9 cellular contexts compared by ENCODE assay signal in the genomic region with DNA sequence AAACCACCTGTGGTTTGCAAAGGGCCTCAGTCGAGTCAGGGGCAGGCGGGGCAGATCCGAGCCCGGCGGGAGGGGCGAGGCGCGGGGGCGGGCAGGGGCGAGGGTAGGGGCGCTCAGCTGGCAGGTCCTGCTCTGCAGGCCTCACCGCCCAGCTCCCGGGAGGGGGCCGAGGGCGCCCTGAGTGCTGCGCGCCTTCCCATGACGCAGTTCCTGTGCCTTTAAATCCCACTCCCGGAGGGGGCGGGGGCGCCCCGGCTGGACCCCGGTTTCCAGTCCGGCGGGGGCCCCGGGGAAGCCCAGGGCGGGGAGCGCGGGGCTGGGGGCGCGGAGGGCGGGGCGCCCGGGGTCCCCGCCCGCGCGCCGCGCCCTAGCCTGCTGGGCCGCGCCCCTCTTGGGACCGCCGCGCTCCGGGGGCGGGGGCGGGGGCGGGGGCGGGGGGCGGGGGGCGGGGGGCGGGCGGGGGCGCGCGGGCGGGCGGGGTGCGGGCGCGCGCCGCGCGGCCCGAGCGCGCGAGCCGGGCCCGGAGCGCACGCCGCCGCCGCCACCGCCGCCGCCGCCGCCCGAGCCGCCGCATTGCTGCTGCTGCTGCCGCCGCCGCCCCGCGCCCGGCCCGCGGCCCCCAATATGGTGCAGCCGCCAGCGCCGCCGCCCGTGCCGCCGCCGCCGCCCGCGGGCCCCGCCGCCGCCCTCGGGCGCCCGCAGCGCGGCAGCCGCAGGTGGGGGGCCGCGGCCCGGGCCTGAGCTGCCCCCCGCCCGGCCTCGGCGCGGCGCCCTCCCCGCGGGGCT. TPM values are rescaled to one million over a fixed set of nuclear protein-coding genes. Genes with fewer than 3 reads are reported as not detected.
A peak's percentile ranks its signal among the peaks of the same experiment; 100 is the strongest.
DNase-seq lines count a peak whose midpoint lies in the region; ATAC-seq, FAIRE-seq and TF ChIP-seq lines count a peak whose summit lies in the region.
"Had no signal": no experiment of that assay in that cellular context is flagged by ENCODE, and none has a peak within 500 bp of the region (broad histone marks: within the 10 kb centered on the region; RNA-seq: fewer than 3 reads in every experiment).

A gene (plus strand): TSS at position 504 of the 786 bp plus-strand sequence. CDS start 639 bp downstream, outside the sequence.

- H4K20me1 ChIP-seq in mammary epithelial cell (ENCODE audit: insufficient read depth, low read length): peaks cover 5% of the 10 kb centered on the region

- H3K9ac ChIP-seq in mammary epithelial cell (ENCODE audit: insufficient read depth, low read length): no peak within 1 kb of the TSS

- FAIRE-seq in HTR-8/SVneo (lab: Jason Lieb, UNC): peak; percentile 85

- 0% methylated on average over 1 of the region's 124 CpGs for WGBS in mammary epithelial cell (ENCODE audit: low coverage, missing lambda C conversion rate)

- in situ Hi-C loops in mammary epithelial cell (cut with MboI; ENCODE audit: low sequenced_read_pairs in 2 of 2): no loop called here

- CTCF ChIA-PET in mammary epithelial cell (lab: Charles Lee; ENCODE audit: low non-redundant PET): no interaction called here

- H3K4me1 ChIP-seq in mammary epithelial cell (ENCODE audit: insufficient read depth, low read length): peaks cover 3% of the 10 kb centered on the region

- TF ChIP-seq CTCF in mammary epithelial cell (conservative IDR thresholded peaks at IDR 0.05 in 1 of 2, IDR thresholded peaks at IDR 0.05 in 1 of 2; ENCODE audit: extremely low read depth in 1 of 2, insufficient read depth in 1 of 2, low read depth in 1 of 2, low read length in 2 of 2) (no peak), nephron progenitor cell (IDR thresholded peaks at IDR 0.05) (no peak)

- H3K9me3 Mint-ChIP-seq in nephron progenitor cell: no peaks in the 10 kb centered on the region

- H3K4me3 ChIP-seq in mammary epithelial cell (replicated peaks in 1 of 3; ENCODE audit: insufficient read depth in 1 of 3, low read depth in 2 of 3, low read length in 3 of 3): no peak within 1 kb of the TSS

- no peak for ATAC-seq in HG02938 (IDR thresholded peaks at IDR 0.05; ENCODE audit: unreplicated experiment)

- DNase-seq in COR-L47 (lab: John Stamatoyannopoulos, UW) (peak; percentile 55), HTR-8/SVneo (ENCODE audit: insufficient read length, low spot score) (peak; percentile 87), mammary epithelial cell (no peak), nephron progenitor cell (peak; percentile 58), mucosa of gallbladder (ENCODE audit: low spot score) (no peak), RPMI8226 (no peak)
- DNase-seq: NCI-H187 treated with DMSO at 0.1 percent for 48 hours had no signal

- H3K4me2 ChIP-seq in mammary epithelial cell (ENCODE audit: insufficient read depth, low read depth, low read length): peak within 1 kb of the TSS; percentile 2

- dilution Hi-C loops in mammary epithelial cell (cut with HindIII; ENCODE audit: low sequenced_read_pairs): no loop called here

- H3K4me3 Mint-ChIP-seq in nephron progenitor cell: peak within 1 kb of the TSS; percentile 86

- no peaks in the 10 kb centered on the region for H3K9me3 ChIP-seq in mammary epithelial cell (replicated peaks; ENCODE audit: insufficient read depth, low read length)

- no peak within 1 kb of the TSS for H2AFZ ChIP-seq in mammary epithelial cell (ENCODE audit: low read depth, low read length)

- H3K79me2 ChIP-seq in mammary epithelial cell (ENCODE audit: insufficient read depth, low read length): no peaks in the 10 kb centered on the region

- H3K27ac Mint-ChIP-seq in nephron progenitor cell: no peak within 1 kb of the TSS

- intact Hi-C loops in mammary epithelial cell (cut with micrococcal nuclease): no loop called here

- BruUV-seq in mammary epithelial cell (replicated peaks; lab: Mats Ljungman, UMichigan): no TSS peak

- peaks cover 14% of the 10 kb centered on the region for H3K4me1 Mint-ChIP-seq in nephron progenitor cell

- H3K36me3 Mint-ChIP-seq in nephron progenitor cell (ENCODE audit: low read depth): no peaks in the 10 kb centered on the region

- peaks cover 33% of the 10 kb centered on the region for H3K27me3 ChIP-seq in mammary epithelial cell (ENCODE audit: insufficient read depth, low read length)

- no peak within 1 kb of the TSS for H3K27ac ChIP-seq in mammary epithelial cell (ENCODE audit: insufficient read depth, low read depth, low read length)
- H3K27ac ChIP-seq: VCaP had no signal

- no peaks in the 10 kb centered on the region for H3K36me3 ChIP-seq in mammary epithelial cell (ENCODE audit: insufficient read depth, low read length)

- peaks cover 42% of the 10 kb centered on the region for H3K27me3 Mint-ChIP-seq in nephron progenitor cell (ENCODE audit: low read depth, poor library complexity)

RNA-seq across cellular contexts. Expression of the gene that starts here (rescaled TPM):
- not detected for total RNA-seq in mammary epithelial cell
- not detected for polyA plus RNA-seq in mammary epithelial cell
- polyA minus RNA-seq in mammary epithelial cell: not detected
- 0.32 TPM for total RNA-seq in mucosa of gallbladder

Comparison
In these comparisons a context has a peak if more than half of its experiments do, and no peak if none do; other contexts are left out.
1. DNase-seq: peak in COR-L47 (single experiment), HTR-8/SVneo (single experiment) and nephron progenitor cell (single experiment); none in mammary epithelial cell (single experiment), mucosa of gallbladder (single experiment) and RPMI8226 (single experiment).